Comparison of ENCODE assay signal across 22 cellular contexts in genomic region chr18:72325307-72325706, GRCh38.
"Had no signal": no experiment of that assay in that cellular context is flagged by ENCODE, and none has a peak within 500 bp of the region (broad histone marks: within the 10 kb centered on the region; RNA-seq: fewer than 3 reads in every experiment).

No MANE protein-coding gene starts in this region.

- H3K4me3 ChIP-seq: adrenal gland, ascending aorta, coronary artery, esophagus squamous epithelium, gastrocnemius medialis, left lung, prostate gland, spleen, thoracic aorta, vagina had no signal

- H3K36me3 Mint-ChIP-seq: activated naive CD8-positive, alpha-beta T cell; natural killer cell; type B pancreatic cell had no signal

- DNase-seq: activated naive CD4-positive, alpha-beta T cell; activated T-cell treated with anti-CD3 and anti-CD28 coated beads, Interleukin-2, amount 50 U/mL, for 1 hour; adrenal gland; esophagus squamous epithelium; gastrocnemius medialis; hippocampal formation; kidney glomerular epithelial cell; left lung; mammary epithelial cell; midbrain; natural killer cell; spleen; stimulated activated CD4-positive, alpha-beta T cell treated with anti-CD3 and anti-CD28 coated beads, Interleukin-4, amount 100 ng/mL, for 1 hour; stimulated activated naive CD4-positive, alpha-beta T cell treated with Interleukin-2 at 50 U/mL for 16 hours had no signal

- H3K4me1 Mint-ChIP-seq: natural killer cell had no signal

- H3K4me3 Mint-ChIP-seq: activated naive CD8-positive, alpha-beta T cell; natural killer cell; type B pancreatic cell had no signal

- H3K9me3 ChIP-seq: adrenal gland, ascending aorta, esophagus squamous epithelium, gastrocnemius medialis, left lung, prostate gland, thoracic aorta, vagina had no signal

- H3K27ac ChIP-seq: adrenal gland, ascending aorta, coronary artery, esophagus squamous epithelium, gastrocnemius medialis, left lung, prostate gland, spleen, thoracic aorta, vagina had no signal

- H3K27ac Mint-ChIP-seq: activated naive CD8-positive, alpha-beta T cell; activated T-helper 2 cell treated with anti-CD3 and anti-CD28 coated beads, Interferon-gamma antibody, Interleukin-2, Interleukin-4, amounts not matched to agents 10 μg/mL and 5 μg/mL and 100 μg/mL, durations not matched to agents 14 hours and 24 hours and 36 hours; natural killer cell; type B pancreatic cell had no signal

- H3K4me1 ChIP-seq: adrenal gland, ascending aorta, esophagus squamous epithelium, gastrocnemius medialis, left lung, prostate gland, spleen, vagina had no signal

- H3K27me3 ChIP-seq: adrenal gland, ascending aorta, esophagus squamous epithelium, gastrocnemius medialis, left lung, spleen, vagina had no signal

- ATAC-seq: gastrocnemius medialis, left lung, natural killer cell had no signal

- H3K27me3 Mint-ChIP-seq: activated naive CD8-positive, alpha-beta T cell had no signal

- H3K9me3 Mint-ChIP-seq: activated T-helper 2 cell treated with anti-CD3 and anti-CD28 coated beads, Interferon-gamma antibody, Interleukin-2, Interleukin-4, amounts not matched to agents 10 μg/mL and 5 μg/mL and 100 μg/mL, durations not matched to agents 14 hours and 24 hours and 36 hours; type B pancreatic cell had no signal

- H3K36me3 ChIP-seq: adrenal gland, ascending aorta, esophagus squamous epithelium, gastrocnemius medialis, left lung, prostate gland, spleen, thoracic aorta, vagina had no signal
